In genomic region chr16:87918866-87919680, GRCh38 we compare ENCODE assay signal across 18 cellular contexts. TPM values are rescaled to one million over a fixed set of nuclear protein-coding genes. Genes with fewer than 3 reads are reported as not detected.
A peak's percentile ranks its signal among the peaks of the same experiment; 100 is the strongest.
DNase-seq lines count a peak whose midpoint lies in the region; ATAC-seq, FAIRE-seq and TF ChIP-seq lines count a peak whose summit lies in the region.
"Had no signal": no experiment of that assay in that cellular context is flagged by ENCODE, and none has a peak within 500 bp of the region (broad histone marks: within the 10 kb centered on the region; RNA-seq: fewer than 3 reads in every experiment).

No MANE protein-coding gene starts in this region.

- H3K4me1 ChIP-seq in skeletal muscle satellite cell (ENCODE audit: control insufficient read depth, insufficient read depth, low read length) = peaks cover 12% of the 10 kb centered on the region

- no peak for ATAC-seq in HG03439 (IDR thresholded peaks at IDR 0.05; ENCODE audit: unreplicated experiment)
- no peak for ATAC-seq in activated CD4-positive, CD25-positive, alpha-beta regulatory T cell treated with anti-CD3 and anti-CD28 coated beads, Interleukin-2, amount 50 U/mL, for 24 hours
- ATAC-seq: esophagus mucosa had no signal

- H3K4me3 ChIP-seq in foreskin fibroblast (ENCODE audit: low read depth in 1 of 2, low read length in 2 of 2) (peak overlapping the region; percentile 3 to 24), skeletal muscle satellite cell (ENCODE audit: low read length) (peak overlapping the region; percentile 62)

- H3K36me3 ChIP-seq in skeletal muscle satellite cell (ENCODE audit: insufficient read depth, low read length) = no peaks in the 10 kb centered on the region

- peak overlapping the region; percentile 84 for H3K4me2 ChIP-seq in skeletal muscle satellite cell (ENCODE audit: low read length)

- H3K9ac ChIP-seq in skeletal muscle satellite cell (ENCODE audit: low read depth, low read length) = peak overlapping the region; percentile 51

- no peak for FAIRE-seq in frontal cortex (lab: Jason Lieb, UNC)

- H3K27me3 ChIP-seq in skeletal muscle satellite cell (ENCODE audit: control insufficient read depth, insufficient read depth, low read length) = peaks cover 18% of the 10 kb centered on the region

- TF ChIP-seq CTCF in foreskin fibroblast (IDR thresholded peaks at IDR 0.05; ENCODE audit: low read depth, low read length) (no peak), GM10266 (IDR thresholded peaks at IDR 0.05; ENCODE audit: control insufficient read depth, insufficient read depth, low read depth, missing control alignments) (no peak)

- H3K9me3 ChIP-seq in skeletal muscle satellite cell (replicated peaks; ENCODE audit: low read length) = no peaks in the 10 kb centered on the region

- peak; percentile 70 for DNase-seq in CD1c-positive myeloid dendritic cell (ENCODE audit: extremely low spot score)
- DNase-seq in RPMI7951 (ENCODE audit: low read depth) = peak; percentile 81
- DNase-seq in foreskin fibroblast = peak; percentile 28 to 75
- DNase-seq in frontal cortex (ENCODE audit: low spot score in 2 of 2) = no peak
- no peak for DNase-seq in GM10266 (ENCODE audit: extremely low spot score)
- DNase-seq: activated CD4-positive, alpha-beta T cell treated with anti-CD3 and anti-CD28 coated beads for 1 hour; activated T-cell treated with anti-CD3 and anti-CD28 coated beads, Interleukin-2, amount 50 U/mL, for 24 hours; dermis blood vessel endothelial cell; DMS79 treated with DMSO at 0.1 percent for 48 hours; IMR-90; NCI-H510A treated with DMSO at 0.1 percent for 48 hours; occipital lobe; stimulated activated CD4-positive, alpha-beta T cell treated with anti-CD3 and anti-CD28 coated beads, Interleukin-12 subunit alpha, Interleukin-12 subunit beta, amount 100 ng/mL, for 4 hours; T-helper 1 cell had no signal

RNA-seq across cellular contexts. Expression of gene CA5A, which starts 17.3 kb away (rescaled TPM):
- not detected in 2 replicates for total RNA-seq in RPMI7951 (2014; rRNA removed; shearing (Covaris generic))
- not detected in 2 replicates for total RNA-seq in skeletal muscle satellite cell (2012; rRNA removed)
- total RNA-seq in frontal cortex = not detected
- total RNA-seq: dermis blood vessel endothelial cell, esophagus mucosa, IMR-90, occipital lobe had no signal

RNA-seq across cellular contexts. Expression of gene BANP, which starts 32.2 kb away (rescaled TPM):
- total RNA-seq in RPMI7951 (2014; rRNA removed; shearing (Covaris generic)) = 15.3 and 15.5 TPM in 2 replicates
- total RNA-seq in skeletal muscle satellite cell (2012; rRNA removed) = 17.7 and 22.3 TPM in 2 replicates
- 40.8 TPM for total RNA-seq in frontal cortex

RNA-seq across cellular contexts. Expression of gene SLC7A5, which starts 49.8 kb away (rescaled TPM):
- total RNA-seq in RPMI7951 (2014; rRNA removed; shearing (Covaris generic)) = 27.3 and 31.8 TPM in 2 replicates
- total RNA-seq in skeletal muscle satellite cell (2012; rRNA removed) = 33.2 and 37.4 TPM in 2 replicates
- 13.9 TPM for total RNA-seq in frontal cortex

Comparison
In these comparisons a context has a peak if more than half of its experiments do, and no peak if none do; other contexts are left out.
1. DNase-seq: peak in CD1c-positive myeloid dendritic cell (single experiment), RPMI7951 (single experiment) and foreskin fibroblast (2 of 2); none in frontal cortex (0 of 2) and GM10266 (single experiment).